ENCODE assay signal across 11 cellular contexts in the genomic region with DNA sequence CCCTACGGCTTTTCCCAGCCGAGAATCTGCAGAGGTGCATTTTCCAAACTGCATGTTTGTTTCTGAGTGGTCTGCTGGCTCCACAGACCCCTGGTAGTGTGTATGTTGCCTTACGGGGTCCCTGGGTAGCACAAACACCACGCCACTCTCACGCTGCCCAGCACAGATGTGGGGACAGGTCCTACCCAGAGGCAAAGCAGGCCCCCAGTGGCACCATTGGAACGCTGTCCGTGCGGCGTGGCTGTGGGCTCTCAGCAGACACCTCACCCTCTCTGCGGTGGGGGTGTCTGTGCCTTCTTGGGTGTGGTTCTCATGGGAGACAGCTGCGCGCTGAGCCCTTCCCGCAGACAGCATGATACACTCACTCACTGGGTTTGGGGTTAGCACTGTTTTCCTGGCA.
"Had no signal": no experiment of that assay in that cellular context is flagged by ENCODE, and none has a peak within 500 bp of the region (broad histone marks: within the 10 kb centered on the region; RNA-seq: fewer than 3 reads in every experiment).

No MANE protein-coding gene starts in this region.

- H3K27ac ChIP-seq: heart right ventricle, left ventricle myocardium inferior, neural progenitor cell, parathyroid adenoma had no signal

- H3K4me3 ChIP-seq: heart right ventricle, left ventricle myocardium inferior, neural progenitor cell, smooth muscle cell had no signal

- H3K9me3 Mint-ChIP-seq: activated CD4-positive, alpha-beta memory T cell treated with anti-CD3 and anti-CD28 coated beads, Interleukin-2, amount 10 ng/mL, durations not matched to agents 7 days and 5 days; stimulated activated naive CD8-positive, alpha-beta T cell treated with anti-CD3 and anti-CD28 coated beads, Interleukin-15, amount 100 ng/mL, for 72 hours; T-helper 2 cell treated with Interferon-gamma antibody and Interleukin-4, amounts not matched to agents 5 μg/mL and 100 μg/mL, for 36 hours had no signal

- H3K36me3 ChIP-seq: neural progenitor cell had no signal

- ATAC-seq: stimulated activated naive CD8-positive, alpha-beta T cell treated with anti-CD3 and anti-CD28 coated beads, Interleukin-15, amount 100 ng/mL, for 72 hours had no signal

- H3K4me3 Mint-ChIP-seq: activated CD4-positive, alpha-beta memory T cell treated with anti-CD3 and anti-CD28 coated beads, Interleukin-2, amount 10 ng/mL, durations not matched to agents 7 days and 5 days; endodermal cell; mesothelial cell of epicardium; neural progenitor cell; stimulated activated naive CD8-positive, alpha-beta T cell treated with anti-CD3 and anti-CD28 coated beads, Interleukin-15, amount 100 ng/mL, for 72 hours; T-helper 2 cell treated with Interferon-gamma antibody and Interleukin-4, amounts not matched to agents 5 μg/mL and 100 μg/mL, for 36 hours had no signal

- H3K4me1 Mint-ChIP-seq: activated CD4-positive, alpha-beta memory T cell treated with anti-CD3 and anti-CD28 coated beads, Interleukin-2, amount 10 ng/mL, durations not matched to agents 7 days and 5 days; endodermal cell; mesothelial cell of epicardium had no signal

- DNase-seq: activated CD4-positive, alpha-beta memory T cell treated with anti-CD3 and anti-CD28 coated beads, Interleukin-2, amount 10 ng/mL, durations not matched to agents 7 days and 5 days; activated naive CD4-positive, alpha-beta T cell treated with Interleukin-2 at 50 U/mL for 16 hours; endodermal cell; heart right ventricle; stimulated activated naive CD8-positive, alpha-beta T cell treated with anti-CD3 and anti-CD28 coated beads, Interleukin-15, amount 100 ng/mL, for 72 hours had no signal

- H3K27ac Mint-ChIP-seq: activated CD4-positive, alpha-beta memory T cell treated with anti-CD3 and anti-CD28 coated beads, Interleukin-2, amount 10 ng/mL, durations not matched to agents 7 days and 5 days; mesothelial cell of epicardium; neural progenitor cell; T-helper 2 cell treated with Interferon-gamma antibody and Interleukin-4, amounts not matched to agents 5 μg/mL and 100 μg/mL, for 36 hours had no signal

- H3K36me3 Mint-ChIP-seq: mesothelial cell of epicardium, neural progenitor cell had no signal

- H3K4me1 ChIP-seq: parathyroid adenoma had no signal
